Comparison of ENCODE assay signal across 15 cellular contexts in genomic region chr11:126920833-126921232, GRCh38.
"Had no signal": no experiment of that assay in that cellular context is flagged by ENCODE, and none has a peak within 500 bp of the region (broad histone marks: within the 10 kb centered on the region; RNA-seq: fewer than 3 reads in every experiment).

No MANE protein-coding gene starts in this region.

- H3K27me3 Mint-ChIP-seq: activated CD4-positive, alpha-beta memory T cell treated with anti-CD3 and anti-CD28 coated beads, Interleukin-2, amount 10 ng/mL, durations not matched to agents 7 days and 5 days; activated naive CD8-positive, alpha-beta T cell treated with anti-CD3 and anti-CD28 coated beads for 36 hours had no signal

- H3K4me1 Mint-ChIP-seq: activated CD4-positive, alpha-beta memory T cell treated with anti-CD3 and anti-CD28 coated beads, Interleukin-2, amount 10 ng/mL, durations not matched to agents 7 days and 5 days; naive B cell had no signal

- H3K4me3 Mint-ChIP-seq: activated CD4-positive, alpha-beta memory T cell treated with anti-CD3 and anti-CD28 coated beads, Interleukin-2, amount 10 ng/mL, durations not matched to agents 7 days and 5 days; activated naive CD8-positive, alpha-beta T cell treated with anti-CD3 and anti-CD28 coated beads for 36 hours; naive B cell had no signal

- H3K36me3 Mint-ChIP-seq: activated naive CD8-positive, alpha-beta T cell treated with anti-CD3 and anti-CD28 coated beads for 36 hours; naive B cell had no signal

- ATAC-seq: foreskin keratinocyte, left cardiac atrium, lower lobe of right lung had no signal

- H3K4me3 ChIP-seq: esophagus squamous epithelium, lower lobe of right lung, stomach had no signal

- H3K27ac Mint-ChIP-seq: activated CD4-positive, alpha-beta memory T cell treated with anti-CD3 and anti-CD28 coated beads, Interleukin-2, amount 10 ng/mL, durations not matched to agents 7 days and 5 days; activated naive CD8-positive, alpha-beta T cell treated with anti-CD3 and anti-CD28 coated beads for 36 hours; naive B cell had no signal

- H3K27me3 ChIP-seq: esophagus squamous epithelium, foreskin keratinocyte had no signal

- H3K9me3 ChIP-seq: esophagus squamous epithelium, lower lobe of right lung, stomach had no signal

- H3K27ac ChIP-seq: esophagus squamous epithelium, foreskin keratinocyte, lower lobe of right lung, parathyroid adenoma, stomach had no signal

- H3K9me3 Mint-ChIP-seq: activated CD4-positive, alpha-beta memory T cell treated with anti-CD3 and anti-CD28 coated beads, Interleukin-2, amount 10 ng/mL, durations not matched to agents 7 days and 5 days; activated naive CD8-positive, alpha-beta T cell treated with anti-CD3 and anti-CD28 coated beads for 36 hours had no signal

- DNase-seq: activated CD4-positive, alpha-beta memory T cell treated with anti-CD3 and anti-CD28 coated beads, Interleukin-2, amount 10 ng/mL, durations not matched to agents 7 days and 5 days; activated gamma-delta T cell; activated naive CD8-positive, alpha-beta T cell treated with anti-CD3 and anti-CD28 coated beads for 36 hours; activated T-cell treated with anti-CD3 and anti-CD28 coated beads, Interleukin-2, amount 50 U/mL, for 48 hours; cerebellar nuclear complex; esophagus squamous epithelium; foreskin keratinocyte; left cardiac atrium; lower lobe of right lung; midbrain; naive B cell; retina; stimulated activated CD4-positive, alpha-beta T cell treated with anti-CD3 and anti-CD28 coated beads, Interleukin-4, amount 100 ng/mL, for 4 hours; stomach had no signal

- H3K36me3 ChIP-seq: esophagus squamous epithelium, lower lobe of right lung, stomach had no signal
